8 cellular contexts compared by ENCODE assay signal in the genomic region with DNA sequence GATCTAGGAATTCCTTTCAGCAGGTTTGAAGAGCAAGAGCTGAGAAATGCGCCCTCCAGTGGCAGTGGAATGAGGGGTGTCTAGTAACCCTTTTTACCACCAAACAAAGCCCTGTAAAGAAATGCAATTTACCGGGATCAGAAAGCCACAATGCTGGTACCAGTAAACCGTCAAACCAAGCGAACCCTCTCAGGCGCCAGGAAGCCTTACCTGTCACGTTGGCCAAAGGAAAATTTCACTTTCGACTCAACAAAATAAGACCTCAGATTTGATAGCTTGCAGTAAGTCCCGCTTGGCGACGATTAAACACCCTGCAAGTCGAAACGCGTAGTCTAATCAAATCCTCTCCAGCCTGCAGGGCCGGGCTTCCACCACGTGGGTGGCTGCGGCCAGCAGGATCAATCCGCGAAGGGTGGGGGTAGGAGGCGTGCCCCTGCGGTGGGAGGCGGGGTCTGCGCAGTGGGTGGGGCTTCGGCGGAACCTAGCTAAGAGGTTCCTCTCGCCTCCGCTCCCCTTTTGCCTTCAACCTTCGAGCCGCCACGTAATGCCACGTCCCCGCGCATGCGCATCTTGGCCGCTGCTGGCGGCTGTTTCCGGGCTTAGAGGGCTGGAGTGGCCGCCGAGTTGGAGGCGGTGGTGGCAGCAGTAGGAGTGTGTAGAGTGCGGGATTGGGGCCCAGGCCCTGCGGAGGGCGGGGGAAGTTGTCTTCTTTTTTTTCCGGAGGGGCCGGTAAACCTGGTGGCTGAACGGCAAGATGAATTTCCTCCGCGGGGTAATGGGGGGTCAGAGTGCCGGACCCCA. TPM values are rescaled to one million over a fixed set of nuclear protein-coding genes. Genes with fewer than 3 reads are reported as not detected.
DNase-seq lines count a peak whose midpoint lies in the region; ATAC-seq, FAIRE-seq and TF ChIP-seq lines count a peak whose summit lies in the region.

USO1 (plus strand) TSS at position 512 of the 801 bp plus-strand sequence; CDS start at position 755, 243 bp downstream.

- peak; percentile 99 for DNase-seq in BE2C
- peak; percentile 96 for DNase-seq in NCI-H460 (ENCODE audit: extremely low read depth, low read depth)
- DNase-seq in activated CD4-positive, CD25-positive, alpha-beta regulatory T cell treated with anti-CD3 and anti-CD28 coated beads, Interleukin-2, amount 50 U/mL, for 72 hours: peak; percentile 99
- peak; percentile 96 for DNase-seq in cerebellar nuclear complex (lab: John Stamatoyannopoulos, UW)
- DNase-seq in keratinocyte (ENCODE audit: low read depth, low spot score): peak; percentile 96
- peak; percentile 98 to 99 for DNase-seq in stimulated activated CD4-positive, alpha-beta T cell treated with anti-CD3 and anti-CD28 coated beads, Interleukin-15, amount 100 ng/mL, for 1 hour (ENCODE audit: low read depth in 1 of 2, low spot score in 1 of 2)

- H3K4me1 ChIP-seq in BE2C (peaks cover 3% of the 10 kb centered on the region; the same call in 1 of the 2 replicates), keratinocyte (ENCODE audit: control insufficient read depth, extremely low read depth, insufficient read depth, low read length) (peaks cover 22% of the 10 kb centered on the region)

- peak within 1 kb of the TSS; percentile 94 for H3K27ac ChIP-seq in keratinocyte (ENCODE audit: control insufficient read depth, insufficient read depth, low read length)

- no peaks in the 10 kb centered on the region for H4K20me1 ChIP-seq in keratinocyte (ENCODE audit: control insufficient read depth, extremely low read depth, insufficient read depth, low read length)

- H3K79me2 ChIP-seq in keratinocyte (ENCODE audit: control insufficient read depth, insufficient read depth, low read length): peaks cover 46% of the 10 kb centered on the region

- dilution Hi-C loops in keratinocyte (cut with MboI; ENCODE audit: extremely low pct_ligation_motif_present, low sequenced_read_pairs): no loop called here

- H3K36me3 ChIP-seq in BE2C (peaks cover 2% of the 10 kb centered on the region; the same call in 1 of the 2 replicates), keratinocyte (ENCODE audit: control insufficient read depth in 2 of 2, extremely low read depth in 1 of 2, insufficient read depth in 2 of 2, low read length in 2 of 2) (no peaks in the 10 kb centered on the region)

- ATAC-seq in HG03432 (IDR thresholded peaks at IDR 0.05; ENCODE audit: unreplicated experiment): peak; percentile 89

- H3K27me3 ChIP-seq in BE2C: no peaks in the 10 kb centered on the region
- no peaks in the 10 kb centered on the region for H3K27me3 ChIP-seq in keratinocyte (ENCODE audit: control insufficient read depth, extremely low read depth, insufficient read depth, low read length)

- peak; percentile 92 for FAIRE-seq in keratinocyte (lab: Jason Lieb, UNC)

- peak within 1 kb of the TSS; percentile 98 for H3K4me2 ChIP-seq in keratinocyte (ENCODE audit: control insufficient read depth, extremely low read depth, insufficient read depth, low read depth, low read length)

- H3K9me1 ChIP-seq in keratinocyte (ENCODE audit: control insufficient read depth, extremely low read depth, insufficient read depth, low read length): no peaks in the 10 kb centered on the region

- TF ChIP-seq CTCF in BE2C (IDR thresholded peaks at IDR 0.05; ENCODE audit: low read depth, low read length) (peak; percentile 92), keratinocyte (optimal IDR thresholded peaks at IDR 0.05 in 1 of 3, IDR thresholded peaks at IDR 0.05 in 1 of 3, conservative IDR thresholded peaks at IDR 0.05 in 1 of 3; ENCODE audit: extremely low read depth in 1 of 3, insufficient read depth in 2 of 3, low read length in 3 of 3) (peak; percentile 72 to 82 (median 79))

- peak within 1 kb of the TSS; percentile 98 for H2AFZ ChIP-seq in keratinocyte (ENCODE audit: control insufficient read depth, low read length)

- H3K9me3 ChIP-seq in BE2C: no peaks in the 10 kb centered on the region
- no peaks in the 10 kb centered on the region for H3K9me3 ChIP-seq in keratinocyte (ENCODE audit: control insufficient read depth, low read depth, low read length)

- peak within 1 kb of the TSS; percentile 95 for H3K9ac ChIP-seq in keratinocyte (ENCODE audit: control insufficient read depth, extremely low read depth, insufficient read depth, low read length)

- peak; percentile 94 for TF ChIP-seq POLR2A in GM19099 (IDR thresholded peaks at IDR 0.05; ENCODE audit: extremely low read depth, insufficient read length, low read depth)

- H3K4me3 ChIP-seq in BE2C (ENCODE audit: low read depth, low read length) (peak within 1 kb of the TSS; percentile 92), keratinocyte (ENCODE audit: control insufficient read depth in 2 of 3, extremely low read depth in 1 of 3, insufficient read depth in 2 of 3, low read depth in 1 of 3, low read length in 3 of 3) (peak within 1 kb of the TSS; percentile 95 to 100 (median 96))

RNA-seq across cellular contexts. Expression of gene USO1, which starts in this region (rescaled TPM):
- 7.6 TPM for polyA plus RNA-seq in BE2C (2012; ENCODE audit: insufficient read depth, insufficient read length, low read depth)
- total RNA-seq in NCI-H460 (2014; rRNA removed; shearing (Covaris generic)): 60.7 and 65.9 TPM in 2 replicates
- polyA plus RNA-seq in NCI-H460 (2014; cell fraction: nucleus; rRNA removed): 37.6 and 44.0 TPM in 2 replicates
- polyA plus RNA-seq in keratinocyte: 47.8 to 75.4 TPM (median 54.2 TPM) in 3 replicates
- 39.1 TPM for polyA plus RNA-seq in keratinocyte (2011; ENCODE audit: low read depth)
- polyA plus RNA-seq in keratinocyte (2011; cell fraction: cytosol; rRNA removed): 28.7 and 59.2 TPM in 2 replicates
- polyA plus RNA-seq in keratinocyte (2011; cell fraction: nucleus; rRNA removed): 61.2 and 84.8 TPM in 2 replicates
- 31.9 and 45.9 TPM in 2 replicates for polyA plus RNA-seq in keratinocyte (2012; ENCODE audit: low replicate concordance)
- polyA minus RNA-seq in keratinocyte: 15.2 to 48.5 TPM (median 33.1 TPM) in 3 replicates
- 30.9 TPM for polyA minus RNA-seq in keratinocyte (2011; cell fraction: cytosol; rRNA and poly(A)+ RNA removed)
- polyA minus RNA-seq in keratinocyte (2011; cell fraction: nucleus; rRNA and poly(A)+ RNA removed): 38.6 and 75.3 TPM in 2 replicates

Comparison
In these comparisons a context has a peak if more than half of its experiments do, and no peak if none do; other contexts are left out.
1. Peak in every context shown above with its lines: DNase-seq, ATAC-seq, H3K4me3 ChIP-seq and H3K27ac ChIP-seq.